ENCODE assay signal across 6 cellular contexts in genomic region chr22:31844941-31845340, GRCh38.
"Had no signal": no experiment of that assay in that cellular context is flagged by ENCODE, and none has a peak within 500 bp of the region (broad histone marks: within the 10 kb centered on the region; RNA-seq: fewer than 3 reads in every experiment).

No MANE protein-coding gene starts in this region.

- H3K4me2 ChIP-seq: GM23338, KMS-11 had no signal

- H3K27ac Mint-ChIP-seq: GM23338, IgD-negative memory B cell had no signal

- ATAC-seq: GM23338 had no signal

- H2AFZ ChIP-seq: GM23338 had no signal

- H3K27me3 Mint-ChIP-seq: IgD-negative memory B cell had no signal

- H3K4me3 ChIP-seq: GM23338 had no signal

- H3K9me3 Mint-ChIP-seq: IgD-negative memory B cell had no signal

- H3K27ac ChIP-seq: KMS-11 had no signal

- H3K9ac ChIP-seq: KMS-11 had no signal

- DNase-seq: H9, HCEC 1CT, KBM-7 had no signal

- H3K4me3 Mint-ChIP-seq: GM23338, H9, IgD-negative memory B cell had no signal
